13 cellular contexts compared by ENCODE assay signal in genomic region chr9:3980771-3981170, GRCh38.
DNase-seq lines count a peak whose midpoint lies in the region; ATAC-seq and TF ChIP-seq lines count a peak whose summit lies in the region.
"Had no signal": no experiment of that assay in that cellular context is flagged by ENCODE, and none has a peak within 500 bp of the region (broad histone marks: within the 10 kb centered on the region; RNA-seq: fewer than 3 reads in every experiment).

No MANE protein-coding gene starts in this region.

- H3K27me3 Mint-ChIP-seq in naive thymus-derived CD4-positive, alpha-beta T cell: peaks cover 0 to 8% (median 0%) of the 10 kb centered on the region in 5 donors

- H3K4me1 Mint-ChIP-seq in naive thymus-derived CD4-positive, alpha-beta T cell: no peaks in the 10 kb centered on the region

- TF ChIP-seq CTCF in RWPE1 (conservative IDR thresholded peaks at IDR 0.05; ENCODE audit: low read depth): no peak

- H3K9me3 ChIP-seq in naive thymus-derived CD4-positive, alpha-beta T cell (ENCODE audit: control insufficient read depth in 2 of 3, low read length in 3 of 3): no peaks in the 10 kb centered on the region

- ATAC-seq in naive thymus-derived CD4-positive, alpha-beta T cell: no peak
- ATAC-seq: HCT116 had no signal

- DNase-seq in EH (ENCODE audit: low read depth) (peak; percentile 36), RPMI7951 (ENCODE audit: low read depth) (peak; percentile 50), foreskin melanocyte (peak; percentile 89), putamen (ENCODE audit: low spot score) (peak; percentile 17), KBM-7 (no peak), RWPE1 (ENCODE audit: low spot score) (no peak), T-helper 2 cell (no peak)
- no peak for DNase-seq in naive thymus-derived CD4-positive, alpha-beta T cell
- DNase-seq: Calu3; NCI-H2081 treated with DMSO at 0.1 percent for 48 hours; stimulated activated CD4-positive, alpha-beta T cell treated with anti-CD3 and anti-CD28 coated beads, Interleukin-4, amount 100 ng/mL, for 24 hours; stomach had no signal

- no peaks in the 10 kb centered on the region for H3K36me3 ChIP-seq in naive thymus-derived CD4-positive, alpha-beta T cell (ENCODE audit: control insufficient read depth in 2 of 3, insufficient read depth in 3 of 3, low read length in 3 of 3)
- H3K36me3 ChIP-seq: stomach had no signal

- in situ Hi-C loops in KBM-7 (cut with MboI; ENCODE audit: low pct_unique_long_range_greater_than_20kb, low sequenced_read_pairs): no loop called here

- H3K4me1 ChIP-seq in naive thymus-derived CD4-positive, alpha-beta T cell (ENCODE audit: control insufficient read depth in 2 of 2, insufficient read depth in 2 of 2, low read length in 2 of 2): no peaks in the 10 kb centered on the region

- peaks cover 0 to 12% (median 8%) of the 10 kb centered on the region in 5 donors for H3K36me3 Mint-ChIP-seq in naive thymus-derived CD4-positive, alpha-beta T cell

- CTCF ChIA-PET in naive thymus-derived CD4-positive, alpha-beta T cell (lab: Charles Lee): no interaction called here
- CTCF ChIA-PET in RWPE1 (lab: Yijun Ruan, JAX): no interaction called here

- H3K9me3 Mint-ChIP-seq in naive thymus-derived CD4-positive, alpha-beta T cell: peaks cover 0 to 21% (median 11%) of the 10 kb centered on the region in 11 donors

- H3K27ac Mint-ChIP-seq in naive thymus-derived CD4-positive, alpha-beta T cell: no peak overlapping the region

- no peaks in the 10 kb centered on the region for H3K27me3 ChIP-seq in naive thymus-derived CD4-positive, alpha-beta T cell (ENCODE audit: control insufficient read depth in 2 of 2, insufficient read depth in 2 of 2, low read length in 2 of 2)
- H3K27me3 ChIP-seq: stomach had no signal

- intact Hi-C loops in naive thymus-derived CD4-positive, alpha-beta T cell (cut with micrococcal nuclease): no loop called here

- H3K4me3 Mint-ChIP-seq in naive thymus-derived CD4-positive, alpha-beta T cell: no peak overlapping the region

- H3K27ac ChIP-seq in naive thymus-derived CD4-positive, alpha-beta T cell (ENCODE audit: low read depth, low read length): no peak overlapping the region
- no peak overlapping the region for H3K27ac ChIP-seq in RWPE1
- H3K27ac ChIP-seq: stomach had no signal

- POLR2A ChIA-PET in naive thymus-derived CD4-positive, alpha-beta T cell (lab: Charles Lee): no interaction called here
- POLR2A ChIA-PET in RWPE1 (lab: Yijun Ruan, JAX; ENCODE audit: low non-redundant PET): no interaction called here

- H3K4me3 ChIP-seq in naive thymus-derived CD4-positive, alpha-beta T cell (ENCODE audit: low read length): no peak overlapping the region
- H3K4me3 ChIP-seq: stomach had no signal

Comparison
In these comparisons a context has a peak if more than half of its experiments do, and no peak if none do; other contexts are left out.
1. DNase-seq: peak in EH (single experiment), RPMI7951 (single experiment), foreskin melanocyte (single experiment) and putamen (single experiment); none in naive thymus-derived CD4-positive, alpha-beta T cell (0 of 9), KBM-7 (single experiment), RWPE1 (single experiment) and T-helper 2 cell (0 of 5).